ENCODE assay signal across 8 cellular contexts in the genomic region with DNA sequence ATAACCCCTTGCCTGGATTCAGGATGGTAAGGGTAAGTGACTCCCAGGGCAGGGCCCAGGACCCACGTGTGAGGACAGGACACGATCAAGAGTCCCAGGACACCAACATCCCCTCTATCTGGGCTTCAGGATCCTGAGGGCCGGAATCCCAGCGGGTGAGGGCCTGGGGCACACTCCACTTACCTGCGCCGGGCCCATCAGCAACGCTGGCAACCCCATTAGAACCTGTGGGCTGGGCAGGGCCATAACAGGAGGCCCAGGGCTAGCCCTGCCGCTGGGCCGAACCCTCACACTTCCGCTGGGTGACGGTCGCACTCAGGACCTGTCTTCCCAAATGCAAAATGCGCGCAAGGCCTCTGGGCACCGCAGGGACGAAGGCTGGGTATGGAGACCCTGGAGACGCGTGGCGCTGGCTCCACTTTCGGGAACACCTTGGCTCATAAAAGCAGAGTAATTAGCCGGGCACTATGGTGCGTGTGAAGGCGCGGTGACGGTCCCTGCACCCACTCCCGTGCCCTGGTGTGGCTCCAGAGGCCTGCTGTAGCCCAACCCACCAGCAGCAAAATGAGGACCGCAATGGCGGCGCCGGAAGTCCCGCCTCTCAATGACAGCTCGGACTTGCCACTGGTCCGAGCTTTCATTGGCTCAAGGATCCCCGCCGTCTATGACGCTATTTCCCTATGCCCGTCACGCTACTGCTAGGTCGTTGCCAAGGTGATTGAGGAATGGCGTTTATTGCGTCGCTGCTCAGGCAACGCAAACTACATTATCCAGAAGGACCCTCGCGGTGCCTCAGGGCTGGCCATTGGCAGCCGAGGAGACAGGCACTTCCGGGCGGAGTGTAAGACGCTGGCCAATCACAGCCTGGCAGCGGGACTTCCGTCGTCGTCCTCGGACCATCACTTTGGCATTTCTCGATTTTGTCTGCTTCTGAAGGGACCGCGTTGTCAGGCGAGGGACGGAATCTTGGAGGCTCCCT. TPM values are rescaled to one million over a fixed set of nuclear protein-coding genes. Genes with fewer than 3 reads are reported as not detected.
A peak's percentile ranks its signal among the peaks of the same experiment; 100 is the strongest.
DNase-seq lines count a peak whose midpoint lies in the region; ATAC-seq, FAIRE-seq and TF ChIP-seq lines count a peak whose summit lies in the region.

TSS of gene ZNF132 (minus strand) at position 578 of the 979 bp plus-strand sequence. CDS start at position 246, 332 bp downstream.

- peaks cover 13% of the 10 kb centered on the region for H3K27me3 Mint-ChIP-seq in HFFc6 (ENCODE audit: insufficient read depth)
- no peaks in the 10 kb centered on the region for H3K27me3 Mint-ChIP-seq in activated CD4-positive, alpha-beta T cell treated with anti-CD3 and anti-CD28 coated beads for 36 hours

- H3K4me1 Mint-ChIP-seq in HFFc6 (ENCODE audit: low read depth) = peaks cover 20% of the 10 kb centered on the region
- H3K4me1 Mint-ChIP-seq in activated CD4-positive, alpha-beta T cell treated with anti-CD3 and anti-CD28 coated beads for 36 hours = peaks cover 29% of the 10 kb centered on the region

- CTCF ChIA-PET in activated CD4-positive, alpha-beta T cell treated with anti-CD3 and anti-CD28 coated beads for 36 hours (lab: Charles Lee) = interaction anchor here (0.6 to 0.9 kb wide), 3 partner anchors 8 to 256 kb away, joined by 3 to 4 read pairs (median 3); no protein-coding TSS in a partner anchor

- H3K27ac Mint-ChIP-seq in HFFc6 = peak within 1 kb of the TSS; percentile 97
- H3K27ac Mint-ChIP-seq in activated CD4-positive, alpha-beta T cell treated with anti-CD3 and anti-CD28 coated beads for 36 hours = peak within 1 kb of the TSS; percentile 95

- intact Hi-C loops in activated CD4-positive, alpha-beta T cell treated with anti-CD3 and anti-CD28 coated beads for 36 hours (cut with DNase I, micrococcal nuclease) = loop anchor here (1.0 to 5.0 kb wide), 22 partner anchors 11 to 1159 kb away; partner anchors contain the start of genes ZNF324B (in 2 of the 2), ZNF584 (in 2 of the 2), ZNF837 (in 2 of the 2) and ERVK3-1 (in 1 of the 2)

- H3K27me3 ChIP-seq in GM06990 (replicated peaks; ENCODE audit: control insufficient read depth, insufficient read depth, low read length) (no peaks in the 10 kb centered on the region), kidney epithelial cell (ENCODE audit: control insufficient read depth, insufficient read depth, low read length) (no peaks in the 10 kb centered on the region)

- DNase-seq in GM06990 (ENCODE audit: extremely low read depth, insufficient read length) (peak; percentile 94), HFFc6 (peak; percentile 99), NCI-H146 treated with DMSO at 0.1 percent for 48 hours (lab: John Stamatoyannopoulos, UW; ENCODE audit: unreplicated experiment) (peak; percentile 95), kidney epithelial cell (ENCODE audit: low read depth) (peak; percentile 100), SIG-M5 treated with dmso at 0.1 percent for 504 hours (lab: John Stamatoyannopoulos, UW; ENCODE audit: unreplicated experiment) (no peak)
- DNase-seq in activated CD4-positive, alpha-beta T cell treated with anti-CD3 and anti-CD28 coated beads for 36 hours = peak; percentile 96
- peak; percentile 96 for DNase-seq in stimulated activated CD4-positive, alpha-beta T cell treated with anti-CD3 and anti-CD28 coated beads, Interleukin-15, amount 100 ng/mL, for 24 hours

- peaks cover 6% of the 10 kb centered on the region for H3K36me3 ChIP-seq in GM06990 (ENCODE audit: control insufficient read depth, insufficient read depth, low read length)
- peaks cover 1% of the 10 kb centered on the region for H3K36me3 ChIP-seq in kidney epithelial cell (ENCODE audit: control insufficient read depth, insufficient read depth, low read length)

- TF ChIP-seq CTCF in GM06990 (IDR thresholded peaks at IDR 0.05; ENCODE audit: insufficient read depth, low read length, poor library complexity, severe bottlenecking) (no peak), HFFc6 (IDR thresholded peaks at IDR 0.05) (no peak), kidney epithelial cell (IDR thresholded peaks at IDR 0.05; ENCODE audit: insufficient read depth, low read length, poor library complexity, severe bottlenecking) (no peak)

- POLR2A ChIA-PET in activated CD4-positive, alpha-beta T cell treated with anti-CD3 and anti-CD28 coated beads for 36 hours (lab: Charles Lee) = interaction anchor here (0.6 to 1.6 kb wide), 2 partner anchors 12 to 36 kb away, joined by 3 to 5 read pairs; partner anchors contain the start of gene ZNF324B

- ATAC-seq in activated CD4-positive, alpha-beta T cell treated with anti-CD3 and anti-CD28 coated beads for 36 hours = peak; percentile 98

- H3K4me3 Mint-ChIP-seq in HFFc6 = peak within 1 kb of the TSS; percentile 93
- peak within 1 kb of the TSS; percentile 82 for H3K4me3 Mint-ChIP-seq in activated CD4-positive, alpha-beta T cell treated with anti-CD3 and anti-CD28 coated beads for 36 hours

- FAIRE-seq in colon (lab: Jason Lieb, UNC) = peak; percentile 95

- peaks cover 67% of the 10 kb centered on the region for H3K36me3 Mint-ChIP-seq in HFFc6 (ENCODE audit: low read depth)
- H3K36me3 Mint-ChIP-seq in activated CD4-positive, alpha-beta T cell treated with anti-CD3 and anti-CD28 coated beads for 36 hours (ENCODE audit: low read depth) = peaks cover 50% of the 10 kb centered on the region

- peak within 1 kb of the TSS; percentile 89 for H3K4me3 ChIP-seq in GM06990 (replicated peaks; ENCODE audit: low read depth, low read length)
- H3K4me3 ChIP-seq in kidney epithelial cell (ENCODE audit: low read depth, low read length) = peak within 1 kb of the TSS; percentile 87

- H3K9me3 Mint-ChIP-seq in HFFc6 = peaks cover 72% of the 10 kb centered on the region
- H3K9me3 Mint-ChIP-seq in activated CD4-positive, alpha-beta T cell treated with anti-CD3 and anti-CD28 coated beads for 36 hours (ENCODE audit: low read depth) = peaks cover 38% of the 10 kb centered on the region

RNA-seq across cellular contexts. Expression of gene ZNF132, which starts in this region (rescaled TPM):
- 1 to 10 TPM; 4.0 to 5.2 (median 4.5) TPM for total RNA-seq in HFFc6 (2021; fragmentation: NEBNext Ultra II Directional; extraction: Animal tissue kit (Norgen Biotek cat#: 25700))
- total RNA-seq in activated CD4-positive, alpha-beta T cell treated with anti-CD3 and anti-CD28 coated beads for 36 hours = 1 to 10 TPM; 3.3 to 4.4 TPM
- total RNA-seq in kidney epithelial cell = 4.2 and 4.8 TPM in 2 replicates
